8 cellular contexts compared by ENCODE assay signal in the genomic region with DNA sequence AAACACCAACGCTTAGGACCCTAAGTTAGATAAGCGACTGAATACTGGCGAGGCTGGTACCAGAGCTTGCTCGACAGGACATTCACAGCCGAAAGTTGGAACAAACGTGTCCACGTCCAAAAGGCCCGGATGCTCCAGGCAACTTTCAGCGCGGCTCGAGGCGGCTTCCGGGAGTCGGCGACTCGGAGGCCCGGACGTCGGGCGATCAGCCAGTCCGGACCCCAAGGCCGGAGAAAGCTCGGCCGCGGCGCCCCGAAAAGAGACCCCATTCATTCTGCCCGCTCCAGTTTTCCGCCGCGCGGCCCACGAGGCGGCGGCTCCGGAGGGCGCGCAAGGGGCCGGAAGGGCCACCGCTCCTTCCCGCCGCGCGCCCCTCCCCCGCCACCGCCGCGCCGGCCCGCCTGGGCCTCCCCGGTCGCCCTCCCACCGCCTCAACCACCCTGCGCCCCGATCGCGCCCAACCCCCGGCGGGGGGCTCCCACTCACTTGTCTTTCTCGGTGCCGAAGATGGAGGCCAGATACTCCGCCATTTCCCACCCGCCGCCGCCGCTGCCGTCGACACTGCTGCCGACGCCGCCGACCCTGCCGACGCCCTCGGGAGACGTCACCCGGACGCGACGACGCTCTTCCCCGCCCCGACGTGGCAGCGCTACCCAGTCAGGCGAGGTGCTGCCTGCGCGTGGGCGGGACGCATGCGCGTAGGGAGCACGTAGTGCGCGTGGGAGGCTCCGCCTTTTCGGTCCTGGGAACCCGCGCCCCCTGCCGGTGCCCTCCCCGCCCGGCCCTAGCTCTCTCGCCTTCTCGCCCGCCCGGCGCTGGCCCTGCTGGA. TPM values are rescaled to one million over a fixed set of nuclear protein-coding genes. Genes with fewer than 3 reads are reported as not detected.
DNase-seq lines count a peak whose midpoint lies in the region; ATAC-seq and TF ChIP-seq lines count a peak whose summit lies in the region.
"Not testable (repeated sequence)": the region's sequence is repeated elsewhere in the genome, so short reads cannot be mapped to it uniquely, and the experiment has no call there.

A gene with protein sequence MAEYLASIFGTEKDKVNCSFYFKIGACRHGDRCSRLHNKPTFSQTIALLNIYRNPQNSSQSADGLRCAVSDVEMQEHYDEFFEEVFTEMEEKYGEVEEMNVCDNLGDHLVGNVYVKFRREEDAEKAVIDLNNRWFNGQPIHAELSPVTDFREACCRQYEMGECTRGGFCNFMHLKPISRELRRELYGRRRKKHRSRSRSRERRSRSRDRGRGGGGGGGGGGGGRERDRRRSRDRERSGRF (minus strand): TSS at position 606 of the 829 bp plus-strand sequence. CDS start 76 bp downstream, at position 530.

- not testable (repeated sequence) for H3K9me3 ChIP-seq in CD4-positive, alpha-beta T cell (ENCODE audit: control insufficient read depth, low read length)

- not testable (repeated sequence) for H3K36me3 Mint-ChIP-seq in CD4-positive, alpha-beta T cell (ENCODE audit: low read depth); activated naive CD8-positive, alpha-beta T cell treated with anti-CD3 and anti-CD28 coated beads, Interleukin-2, amount 50 U/mL, for 24 hours (ENCODE audit: low read depth)

- CTCF ChIA-PET in CD4-positive, alpha-beta T cell (lab: Charles Lee), result not testable (repeated sequence)

- DNase-seq in CD4-positive, alpha-beta T cell, result peak in 6 of 10 experiments; percentile 40 to 80 (median 54)
- DNase-seq in SK-MEL-5 (ENCODE audit: low read depth, low spot score), result peak; percentile 0
- DNase-seq in activated naive CD8-positive, alpha-beta T cell treated with anti-CD3 and anti-CD28 coated beads, Interleukin-2, amount 50 U/mL, for 24 hours, result peak; percentile 55
- peak in 1 of 2 donors; percentile 0 for DNase-seq in foreskin keratinocyte
- peak; percentile 0 for DNase-seq in myocyte (ENCODE audit: low read depth)
- DNase-seq in stimulated activated CD4-positive, alpha-beta T cell treated with anti-CD3 and anti-CD28 coated beads, Interleukin-4, amount 100 ng/mL, for 4 hours, result peak; percentile 72 to 82

- not testable (repeated sequence) for H3K4me3 Mint-ChIP-seq in CD4-positive, alpha-beta T cell; activated naive CD8-positive, alpha-beta T cell treated with anti-CD3 and anti-CD28 coated beads, Interleukin-2, amount 50 U/mL, for 24 hours

- not testable (repeated sequence) for H3K27ac Mint-ChIP-seq in CD4-positive, alpha-beta T cell; activated naive CD8-positive, alpha-beta T cell treated with anti-CD3 and anti-CD28 coated beads, Interleukin-2, amount 50 U/mL, for 24 hours

- H3K9me3 Mint-ChIP-seq in CD4-positive, alpha-beta T cell; activated naive CD8-positive, alpha-beta T cell treated with anti-CD3 and anti-CD28 coated beads, Interleukin-2, amount 50 U/mL, for 24 hours: not testable (repeated sequence)

- H3K27me3 ChIP-seq in CD4-positive, alpha-beta T cell (ENCODE audit: control insufficient read depth, insufficient read depth, low read length); foreskin keratinocyte: not testable (repeated sequence)

- ATAC-seq in CD4-positive, alpha-beta T cell (ENCODE audit: poor library complexity), result peak; percentile 91
- ATAC-seq in GM21381 (IDR thresholded peaks at IDR 0.05; ENCODE audit: unreplicated experiment) (peak; percentile 77), HG03139 (IDR thresholded peaks at IDR 0.05; ENCODE audit: unreplicated experiment) (peak; percentile 53), foreskin keratinocyte (peak; percentile 94)
- peak; percentile 86 for ATAC-seq in activated naive CD8-positive, alpha-beta T cell treated with anti-CD3 and anti-CD28 coated beads, Interleukin-2, amount 50 U/mL, for 24 hours

- intact Hi-C loops in CD4-positive, alpha-beta T cell (cut with DNase I, micrococcal nuclease), result not testable (repeated sequence)

- H3K4me1 Mint-ChIP-seq in CD4-positive, alpha-beta T cell (ENCODE audit: low read depth); activated naive CD8-positive, alpha-beta T cell treated with anti-CD3 and anti-CD28 coated beads, Interleukin-2, amount 50 U/mL, for 24 hours: not testable (repeated sequence)

- H3K4me1 ChIP-seq in foreskin keratinocyte, result not testable (repeated sequence)

- not testable (repeated sequence) for H3K27me3 Mint-ChIP-seq in CD4-positive, alpha-beta T cell; activated naive CD8-positive, alpha-beta T cell treated with anti-CD3 and anti-CD28 coated beads, Interleukin-2, amount 50 U/mL, for 24 hours

- not testable (repeated sequence) for H3K27ac ChIP-seq in CD4-positive, alpha-beta T cell (ENCODE audit: low read depth, low read length); foreskin keratinocyte

- POLR2A ChIA-PET in CD4-positive, alpha-beta T cell (lab: Charles Lee), result not testable (repeated sequence)

- TF ChIP-seq CTCF in CD4-positive, alpha-beta T cell (IDR thresholded peaks at IDR 0.05); foreskin keratinocyte (conservative IDR thresholded peaks at IDR 0.05): not testable (repeated sequence)

- in situ Hi-C loops in SK-MEL-5 (cut with HindIII; ENCODE audit: low pct_unique_long_range_greater_than_20kb, low sequenced_read_pairs), result not testable (repeated sequence)

RNA-seq across cellular contexts. Expression of the gene that starts here (rescaled TPM):
- total RNA-seq in CD4-positive, alpha-beta T cell, result 10 to 100 TPM; 12.3 to 13.6 TPM
- total RNA-seq in SK-MEL-5 (2014; rRNA removed; shearing (Covaris generic)), result 26.7 and 27.1 TPM in 2 replicates
- polyA plus RNA-seq in SK-MEL-5 (2015; cell fraction: cytosol; rRNA removed), result 87.0 and 110 TPM in 2 replicates
- polyA plus RNA-seq in SK-MEL-5 (2015; cell fraction: nucleus; rRNA removed), result 136 and 143 TPM in 2 replicates
- total RNA-seq in foreskin keratinocyte, result 29.0 and 35.2 TPM in 2 replicates
- 150 and 179 TPM in 2 replicates for polyA plus RNA-seq in foreskin keratinocyte
- 17.9 and 18.3 TPM in 2 replicates for total RNA-seq in myocyte
- 19.7 TPM for polyA plus RNA-seq in myocyte (2012)
